ENCODE assay signal across 1 cellular context in the genomic region with DNA sequence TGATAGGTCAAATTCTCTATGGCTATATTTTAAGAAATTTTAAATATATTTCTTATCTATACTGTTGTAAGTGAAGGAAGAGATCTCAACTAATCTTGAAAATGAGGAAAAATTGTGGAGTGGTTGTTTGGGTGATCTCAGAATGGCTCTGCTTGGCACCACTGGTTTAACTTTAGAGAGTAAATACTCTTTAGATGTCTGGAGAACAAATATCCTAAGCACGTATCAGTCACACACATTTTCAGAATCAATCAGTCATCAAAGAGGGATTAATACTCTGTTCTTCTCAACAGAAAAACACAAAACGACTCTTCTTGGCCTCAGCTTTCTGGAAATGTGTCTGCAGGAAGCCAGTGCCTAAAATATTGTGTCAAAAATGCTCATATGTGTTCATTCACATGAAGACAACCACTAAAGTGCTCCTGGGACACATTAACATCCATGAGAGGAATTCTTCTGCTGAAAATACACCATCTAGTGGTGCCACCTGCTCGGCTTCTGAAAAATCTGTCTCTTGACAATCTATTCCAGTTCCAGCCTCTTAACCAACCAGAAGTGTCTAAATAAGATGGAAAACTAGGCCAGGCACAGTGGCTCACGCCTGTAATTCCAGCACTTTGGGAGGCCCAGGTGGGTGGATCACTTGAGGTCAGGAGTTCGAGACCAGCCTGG.
TF ChIP-seq lines count a peak whose summit lies in the region.

No MANE protein-coding gene starts in this region.

TF ChIP-seq in GM23338, 12 proteins besides CTCF, POLR2A, EP300 and RAD21 (continued from another document):
- TF ChIP-seq, protein P1, sequence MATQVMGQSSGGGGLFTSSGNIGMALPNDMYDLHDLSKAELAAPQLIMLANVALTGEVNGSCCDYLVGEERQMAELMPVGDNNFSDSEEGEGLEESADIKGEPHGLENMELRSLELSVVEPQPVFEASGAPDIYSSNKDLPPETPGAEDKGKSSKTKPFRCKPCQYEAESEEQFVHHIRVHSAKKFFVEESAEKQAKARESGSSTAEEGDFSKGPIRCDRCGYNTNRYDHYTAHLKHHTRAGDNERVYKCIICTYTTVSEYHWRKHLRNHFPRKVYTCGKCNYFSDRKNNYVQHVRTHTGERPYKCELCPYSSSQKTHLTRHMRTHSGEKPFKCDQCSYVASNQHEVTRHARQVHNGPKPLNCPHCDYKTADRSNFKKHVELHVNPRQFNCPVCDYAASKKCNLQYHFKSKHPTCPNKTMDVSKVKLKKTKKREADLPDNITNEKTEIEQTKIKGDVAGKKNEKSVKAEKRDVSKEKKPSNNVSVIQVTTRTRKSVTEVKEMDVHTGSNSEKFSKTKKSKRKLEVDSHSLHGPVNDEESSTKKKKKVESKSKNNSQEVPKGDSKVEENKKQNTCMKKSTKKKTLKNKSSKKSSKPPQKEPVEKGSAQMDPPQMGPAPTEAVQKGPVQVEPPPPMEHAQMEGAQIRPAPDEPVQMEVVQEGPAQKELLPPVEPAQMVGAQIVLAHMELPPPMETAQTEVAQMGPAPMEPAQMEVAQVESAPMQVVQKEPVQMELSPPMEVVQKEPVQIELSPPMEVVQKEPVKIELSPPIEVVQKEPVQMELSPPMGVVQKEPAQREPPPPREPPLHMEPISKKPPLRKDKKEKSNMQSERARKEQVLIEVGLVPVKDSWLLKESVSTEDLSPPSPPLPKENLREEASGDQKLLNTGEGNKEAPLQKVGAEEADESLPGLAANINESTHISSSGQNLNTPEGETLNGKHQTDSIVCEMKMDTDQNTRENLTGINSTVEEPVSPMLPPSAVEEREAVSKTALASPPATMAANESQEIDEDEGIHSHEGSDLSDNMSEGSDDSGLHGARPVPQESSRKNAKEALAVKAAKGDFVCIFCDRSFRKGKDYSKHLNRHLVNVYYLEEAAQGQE (IDR thresholded peaks at IDR 0.05; ENCODE audit: unreplicated experiment) = no peak
- no peak for TF ChIP-seq EZH2 (IDR thresholded peaks at IDR 0.05; ENCODE audit: low read depth, unreplicated experiment)
- TF ChIP-seq NANOG (IDR thresholded peaks at IDR 0.05; ENCODE audit: borderline replicate concordance) = no peak
- no peak for TF ChIP-seq JUNB (IDR thresholded peaks at IDR 0.05; ENCODE audit: unreplicated experiment)
